Comparison of ENCODE assay signal across 1 cellular context in genomic region chr1:210328746-210329488, GRCh38.
TF ChIP-seq lines count a peak whose summit lies in the region.

TSS of gene HHAT (plus strand) at chr1:210328902. CDS start at chr1:210348976, 20,074 bp downstream.

TF ChIP-seq in HepG2, 621 proteins besides CTCF, POLR2A, EP300 and RAD21 (continued from another document and continues in another):
- TF ChIP-seq, protein P1, sequence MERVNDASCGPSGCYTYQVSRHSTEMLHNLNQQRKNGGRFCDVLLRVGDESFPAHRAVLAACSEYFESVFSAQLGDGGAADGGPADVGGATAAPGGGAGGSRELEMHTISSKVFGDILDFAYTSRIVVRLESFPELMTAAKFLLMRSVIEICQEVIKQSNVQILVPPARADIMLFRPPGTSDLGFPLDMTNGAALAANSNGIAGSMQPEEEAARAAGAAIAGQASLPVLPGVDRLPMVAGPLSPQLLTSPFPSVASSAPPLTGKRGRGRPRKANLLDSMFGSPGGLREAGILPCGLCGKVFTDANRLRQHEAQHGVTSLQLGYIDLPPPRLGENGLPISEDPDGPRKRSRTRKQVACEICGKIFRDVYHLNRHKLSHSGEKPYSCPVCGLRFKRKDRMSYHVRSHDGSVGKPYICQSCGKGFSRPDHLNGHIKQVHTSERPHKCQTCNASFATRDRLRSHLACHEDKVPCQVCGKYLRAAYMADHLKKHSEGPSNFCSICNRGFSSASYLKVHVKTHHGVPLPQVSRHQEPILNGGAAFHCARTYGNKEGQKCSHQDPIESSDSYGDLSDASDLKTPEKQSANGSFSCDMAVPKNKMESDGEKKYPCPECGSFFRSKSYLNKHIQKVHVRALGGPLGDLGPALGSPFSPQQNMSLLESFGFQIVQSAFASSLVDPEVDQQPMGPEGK (CRISPR knock-in tag; IDR thresholded peaks at IDR 0.05) = 0 out of 2 replicates have a peak, but pooled peaks have one; percentile 21
- peak; percentile 15; the same call in 1 of the 2 replicates for TF ChIP-seq ZHX2 (IDR thresholded peaks at IDR 0.05; ENCODE audit: low read depth)
- no peak for TF ChIP-seq ZHX2 (CRISPR knock-in tag; IDR thresholded peaks at IDR 0.05; ENCODE audit: borderline replicate concordance)
- TF ChIP-seq ISL2 (CRISPR knock-in tag; IDR thresholded peaks at IDR 0.05) = peak; percentile 12; the same call in 1 of the 2 replicates
- TF ChIP-seq SOX6 (IDR thresholded peaks at IDR 0.05) = no peak
- TF ChIP-seq SOX6 (CRISPR knock-in tag; IDR thresholded peaks at IDR 0.05) = peak; percentile 60
- 0 out of 2 replicates have a peak, but pooled peaks have one; percentile 41 for TF ChIP-seq ZNF510 (CRISPR knock-in tag; IDR thresholded peaks at IDR 0.05; ENCODE audit: low read depth)
- peak; percentile 84; the same call in 1 of the 2 replicates for TF ChIP-seq ZFP82 (CRISPR knock-in tag; IDR thresholded peaks at IDR 0.05; ENCODE audit: borderline replicate concordance)
- TF ChIP-seq ARNTL (CRISPR knock-in tag; IDR thresholded peaks at IDR 0.05) = peak; percentile 28; the same call in 1 of the 2 replicates
- TF ChIP-seq, protein P2, sequence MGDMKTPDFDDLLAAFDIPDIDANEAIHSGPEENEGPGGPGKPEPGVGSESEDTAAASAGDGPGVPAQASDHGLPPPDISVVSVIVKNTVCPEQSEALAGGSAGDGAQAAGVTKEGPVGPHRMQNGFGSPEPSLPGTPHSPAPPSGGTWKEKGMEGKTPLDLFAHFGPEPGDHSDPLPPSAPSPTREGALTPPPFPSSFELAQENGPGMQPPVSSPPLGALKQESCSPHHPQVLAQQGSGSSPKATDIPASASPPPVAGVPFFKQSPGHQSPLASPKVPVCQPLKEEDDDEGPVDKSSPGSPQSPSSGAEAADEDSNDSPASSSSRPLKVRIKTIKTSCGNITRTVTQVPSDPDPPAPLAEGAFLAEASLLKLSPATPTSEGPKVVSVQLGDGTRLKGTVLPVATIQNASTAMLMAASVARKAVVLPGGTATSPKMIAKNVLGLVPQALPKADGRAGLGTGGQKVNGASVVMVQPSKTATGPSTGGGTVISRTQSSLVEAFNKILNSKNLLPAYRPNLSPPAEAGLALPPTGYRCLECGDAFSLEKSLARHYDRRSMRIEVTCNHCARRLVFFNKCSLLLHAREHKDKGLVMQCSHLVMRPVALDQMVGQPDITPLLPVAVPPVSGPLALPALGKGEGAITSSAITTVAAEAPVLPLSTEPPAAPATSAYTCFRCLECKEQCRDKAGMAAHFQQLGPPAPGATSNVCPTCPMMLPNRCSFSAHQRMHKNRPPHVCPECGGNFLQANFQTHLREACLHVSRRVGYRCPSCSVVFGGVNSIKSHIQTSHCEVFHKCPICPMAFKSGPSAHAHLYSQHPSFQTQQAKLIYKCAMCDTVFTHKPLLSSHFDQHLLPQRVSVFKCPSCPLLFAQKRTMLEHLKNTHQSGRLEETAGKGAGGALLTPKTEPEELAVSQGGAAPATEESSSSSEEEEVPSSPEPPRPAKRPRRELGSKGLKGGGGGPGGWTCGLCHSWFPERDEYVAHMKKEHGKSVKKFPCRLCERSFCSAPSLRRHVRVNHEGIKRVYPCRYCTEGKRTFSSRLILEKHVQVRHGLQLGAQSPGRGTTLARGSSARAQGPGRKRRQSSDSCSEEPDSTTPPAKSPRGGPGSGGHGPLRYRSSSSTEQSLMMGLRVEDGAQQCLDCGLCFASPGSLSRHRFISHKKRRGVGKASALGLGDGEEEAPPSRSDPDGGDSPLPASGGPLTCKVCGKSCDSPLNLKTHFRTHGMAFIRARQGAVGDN (CRISPR knock-in tag; IDR thresholded peaks at IDR 0.05) = peak; percentile 74
- TF ChIP-seq ZNF343 (CRISPR knock-in tag; IDR thresholded peaks at IDR 0.05) = peak; percentile 73; the same call in 1 of the 2 replicates
- TF ChIP-seq, protein P3, sequence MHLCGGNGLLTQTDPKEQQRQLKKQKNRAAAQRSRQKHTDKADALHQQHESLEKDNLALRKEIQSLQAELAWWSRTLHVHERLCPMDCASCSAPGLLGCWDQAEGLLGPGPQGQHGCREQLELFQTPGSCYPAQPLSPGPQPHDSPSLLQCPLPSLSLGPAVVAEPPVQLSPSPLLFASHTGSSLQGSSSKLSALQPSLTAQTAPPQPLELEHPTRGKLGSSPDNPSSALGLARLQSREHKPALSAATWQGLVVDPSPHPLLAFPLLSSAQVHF (CRISPR knock-in tag; IDR thresholded peaks at IDR 0.05) = no peak
- TF ChIP-seq NR2C2 (CRISPR knock-in tag; IDR thresholded peaks at IDR 0.05; ENCODE audit: borderline replicate concordance) = peak; percentile 59
- TF ChIP-seq ZNF264 (CRISPR knock-in tag; IDR thresholded peaks at IDR 0.05) = no peak
- TF ChIP-seq, protein P4, sequence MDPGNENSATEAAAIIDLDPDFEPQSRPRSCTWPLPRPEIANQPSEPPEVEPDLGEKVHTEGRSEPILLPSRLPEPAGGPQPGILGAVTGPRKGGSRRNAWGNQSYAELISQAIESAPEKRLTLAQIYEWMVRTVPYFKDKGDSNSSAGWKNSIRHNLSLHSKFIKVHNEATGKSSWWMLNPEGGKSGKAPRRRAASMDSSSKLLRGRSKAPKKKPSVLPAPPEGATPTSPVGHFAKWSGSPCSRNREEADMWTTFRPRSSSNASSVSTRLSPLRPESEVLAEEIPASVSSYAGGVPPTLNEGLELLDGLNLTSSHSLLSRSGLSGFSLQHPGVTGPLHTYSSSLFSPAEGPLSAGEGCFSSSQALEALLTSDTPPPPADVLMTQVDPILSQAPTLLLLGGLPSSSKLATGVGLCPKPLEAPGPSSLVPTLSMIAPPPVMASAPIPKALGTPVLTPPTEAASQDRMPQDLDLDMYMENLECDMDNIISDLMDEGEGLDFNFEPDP (CRISPR knock-in tag; conservative IDR thresholded peaks at IDR 0.05) = no peak
- TF ChIP-seq WIZ (CRISPR knock-in tag; IDR thresholded peaks at IDR 0.05) = 0 out of 2 replicates have a peak, but pooled peaks have one; percentile 23
- no peak for TF ChIP-seq ZNF354B (CRISPR knock-in tag; IDR thresholded peaks at IDR 0.05)
- peak; percentile 94; the same call in 1 of the 2 replicates for TF ChIP-seq ZNF383 (CRISPR knock-in tag; IDR thresholded peaks at IDR 0.05; ENCODE audit: borderline replicate concordance)
- no peak for TF ChIP-seq NR1H2 (CRISPR knock-in tag; IDR thresholded peaks at IDR 0.05; ENCODE audit: borderline replicate concordance, low read depth)
- TF ChIP-seq, protein P5, sequence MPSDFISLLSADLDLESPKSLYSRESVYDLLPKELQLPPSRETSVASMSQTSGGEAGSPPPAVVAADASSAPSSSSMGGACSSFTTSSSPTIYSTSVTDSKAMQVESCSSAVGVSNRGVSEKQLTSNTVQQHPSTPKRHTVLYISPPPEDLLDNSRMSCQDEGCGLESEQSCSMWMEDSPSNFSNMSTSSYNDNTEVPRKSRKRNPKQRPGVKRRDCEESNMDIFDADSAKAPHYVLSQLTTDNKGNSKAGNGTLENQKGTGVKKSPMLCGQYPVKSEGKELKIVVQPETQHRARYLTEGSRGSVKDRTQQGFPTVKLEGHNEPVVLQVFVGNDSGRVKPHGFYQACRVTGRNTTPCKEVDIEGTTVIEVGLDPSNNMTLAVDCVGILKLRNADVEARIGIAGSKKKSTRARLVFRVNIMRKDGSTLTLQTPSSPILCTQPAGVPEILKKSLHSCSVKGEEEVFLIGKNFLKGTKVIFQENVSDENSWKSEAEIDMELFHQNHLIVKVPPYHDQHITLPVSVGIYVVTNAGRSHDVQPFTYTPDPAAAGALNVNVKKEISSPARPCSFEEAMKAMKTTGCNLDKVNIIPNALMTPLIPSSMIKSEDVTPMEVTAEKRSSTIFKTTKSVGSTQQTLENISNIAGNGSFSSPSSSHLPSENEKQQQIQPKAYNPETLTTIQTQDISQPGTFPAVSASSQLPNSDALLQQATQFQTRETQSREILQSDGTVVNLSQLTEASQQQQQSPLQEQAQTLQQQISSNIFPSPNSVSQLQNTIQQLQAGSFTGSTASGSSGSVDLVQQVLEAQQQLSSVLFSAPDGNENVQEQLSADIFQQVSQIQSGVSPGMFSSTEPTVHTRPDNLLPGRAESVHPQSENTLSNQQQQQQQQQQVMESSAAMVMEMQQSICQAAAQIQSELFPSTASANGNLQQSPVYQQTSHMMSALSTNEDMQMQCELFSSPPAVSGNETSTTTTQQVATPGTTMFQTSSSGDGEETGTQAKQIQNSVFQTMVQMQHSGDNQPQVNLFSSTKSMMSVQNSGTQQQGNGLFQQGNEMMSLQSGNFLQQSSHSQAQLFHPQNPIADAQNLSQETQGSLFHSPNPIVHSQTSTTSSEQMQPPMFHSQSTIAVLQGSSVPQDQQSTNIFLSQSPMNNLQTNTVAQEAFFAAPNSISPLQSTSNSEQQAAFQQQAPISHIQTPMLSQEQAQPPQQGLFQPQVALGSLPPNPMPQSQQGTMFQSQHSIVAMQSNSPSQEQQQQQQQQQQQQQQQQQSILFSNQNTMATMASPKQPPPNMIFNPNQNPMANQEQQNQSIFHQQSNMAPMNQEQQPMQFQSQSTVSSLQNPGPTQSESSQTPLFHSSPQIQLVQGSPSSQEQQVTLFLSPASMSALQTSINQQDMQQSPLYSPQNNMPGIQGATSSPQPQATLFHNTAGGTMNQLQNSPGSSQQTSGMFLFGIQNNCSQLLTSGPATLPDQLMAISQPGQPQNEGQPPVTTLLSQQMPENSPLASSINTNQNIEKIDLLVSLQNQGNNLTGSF (CRISPR knock-in tag; IDR thresholded peaks at IDR 0.05) = no peak
- TF ChIP-seq PRDM10 (CRISPR knock-in tag; IDR thresholded peaks at IDR 0.05; ENCODE audit: low read depth) = peak; percentile 86
- 0 out of 2 replicates have a peak, but pooled peaks have one; percentile 71 for TF ChIP-seq GTF3A (CRISPR knock-in tag; conservative IDR thresholded peaks at IDR 0.05)
- TF ChIP-seq ZNF205 (CRISPR knock-in tag; IDR thresholded peaks at IDR 0.05) = peak; percentile 37; the same call in 1 of the 2 replicates
- no peak for TF ChIP-seq HBP1 (CRISPR knock-in tag; IDR thresholded peaks at IDR 0.05; ENCODE audit: low read depth)
- peak; percentile 48; the same call in 1 of the 2 replicates for TF ChIP-seq ZNF230 (CRISPR knock-in tag; IDR thresholded peaks at IDR 0.05)
- peak; percentile 37; the same call in 1 of the 2 replicates for TF ChIP-seq ZNF34 (CRISPR knock-in tag; IDR thresholded peaks at IDR 0.05; ENCODE audit: borderline replicate concordance)
